ENCODE assay signal across 20 cellular contexts in genomic region chr9:90188656-90189055, GRCh38.
DNase-seq lines count a peak whose midpoint lies in the region; ATAC-seq and TF ChIP-seq lines count a peak whose summit lies in the region.
"Had no signal": no experiment of that assay in that cellular context is flagged by ENCODE, and none has a peak within 500 bp of the region (broad histone marks: within the 10 kb centered on the region; RNA-seq: fewer than 3 reads in every experiment).

No MANE protein-coding gene starts in this region.

- no peaks in the 10 kb centered on the region for H4K20me1 ChIP-seq in OCI-LY7 (ENCODE audit: insufficient read depth, low read length)

- no peaks in the 10 kb centered on the region for H3K27me3 ChIP-seq in CD4-positive, alpha-beta memory T cell (ENCODE audit: insufficient read depth, low read length)
- no peaks in the 10 kb centered on the region for H3K27me3 ChIP-seq in brain microvascular endothelial cell (replicated peaks)
- H3K27me3 ChIP-seq: colonic mucosa, heart left ventricle, spleen had no signal

- in situ Hi-C loops in brain microvascular endothelial cell (cut with HindIII; ENCODE audit: low pct_ligation_motif_present, low sequenced_read_pairs): no loop called here

- POLR2A ChIA-PET in CD4-positive, alpha-beta memory T cell (lab: Charles Lee; ENCODE audit: partially characterized antibody): no interaction called here
- POLR2A ChIA-PET in OCI-LY7 (lab: Charles Lee): interaction anchor here (0.6 kb wide), 1 partner anchor 10 kb away, joined by 3 read pairs; no protein-coding TSS in a partner anchor

- H3K79me2 ChIP-seq in OCI-LY7 (ENCODE audit: insufficient read depth, low read depth, low read length): no peaks in the 10 kb centered on the region

- no peak overlapping the region for H3K27ac Mint-ChIP-seq in CD4-positive, alpha-beta memory T cell
- H3K27ac Mint-ChIP-seq in IgD-negative memory B cell: peak overlapping the region; percentile 16 to 81 (median 46)
- H3K27ac Mint-ChIP-seq: activated CD8-positive, alpha-beta memory T cell treated with anti-CD3 and anti-CD28 coated beads, Interleukin-2, amount 10 ng/mL, durations not matched to agents 7 days and 5 days; activated naive CD8-positive, alpha-beta T cell treated with anti-CD3 and anti-CD28 coated beads, Interleukin-2, amount 50 U/mL, for 24 hours; activated T-helper 2 cell treated with anti-CD3 and anti-CD28 coated beads, Interferon-gamma antibody, Interleukin-2, Interleukin-4, amounts not matched to agents 10 μg/mL and 5 μg/mL and 100 μg/mL, durations not matched to agents 14 hours and 24 hours and 36 hours; brain had no signal

- peaks cover 0 to 1% of the 10 kb centered on the region in 2 donors for H3K36me3 Mint-ChIP-seq in CD4-positive, alpha-beta memory T cell
- H3K36me3 Mint-ChIP-seq in IgD-negative memory B cell: peaks cover 2% of the 10 kb centered on the region
- H3K36me3 Mint-ChIP-seq: activated CD8-positive, alpha-beta memory T cell treated with anti-CD3 and anti-CD28 coated beads, Interleukin-2, amount 10 ng/mL, durations not matched to agents 7 days and 5 days; brain had no signal

- no peak overlapping the region for H3K4me3 ChIP-seq in CD4-positive, alpha-beta memory T cell (ENCODE audit: low read length in 2 of 2)
- H3K4me3 ChIP-seq in OCI-LY7 (ENCODE audit: low read depth, low read length, poor library complexity, severe bottlenecking) (peak overlapping the region; percentile 1), brain microvascular endothelial cell (ENCODE audit: low read depth, low read length) (no peak overlapping the region)
- H3K4me3 ChIP-seq: colonic mucosa, heart left ventricle, left ventricle myocardium inferior, spleen, suprapubic skin had no signal

- no peak overlapping the region for H2AFZ ChIP-seq in OCI-LY7 (ENCODE audit: low read length)

- intact Hi-C loops in CD4-positive, alpha-beta memory T cell (cut with micrococcal nuclease): no loop called here
- intact Hi-C loops in OCI-LY7 (cut with micrococcal nuclease; ENCODE audit: unreplicated experiment): no loop called here

- no TSS peak for BruUV-seq in OCI-LY7 (replicated peaks; lab: Mats Ljungman, UMichigan)

- peak; percentile 28 for ATAC-seq in GM19452 (IDR thresholded peaks at IDR 0.05; ENCODE audit: unreplicated experiment)
- ATAC-seq: activated CD8-positive, alpha-beta memory T cell treated with anti-CD3 and anti-CD28 coated beads, Interleukin-2, amount 10 ng/mL, durations not matched to agents 7 days and 5 days; activated naive CD8-positive, alpha-beta T cell treated with anti-CD3 and anti-CD28 coated beads, Interleukin-2, amount 50 U/mL, for 24 hours; heart left ventricle had no signal

- no peak overlapping the region for H3K27ac ChIP-seq in CD4-positive, alpha-beta memory T cell (ENCODE audit: low read depth, low read length)
- H3K27ac ChIP-seq in OCI-LY7 (ENCODE audit: low read depth, low read length, poor library complexity, severe bottlenecking): no peak overlapping the region
- H3K27ac ChIP-seq in brain microvascular endothelial cell: no peak overlapping the region
- H3K27ac ChIP-seq: colonic mucosa, heart left ventricle, left ventricle myocardium inferior, suprapubic skin had no signal

- H3K27me3 Mint-ChIP-seq in CD4-positive, alpha-beta memory T cell: peaks cover 9 to 20% of the 10 kb centered on the region in 2 donors
- H3K27me3 Mint-ChIP-seq in IgD-negative memory B cell: no peaks in the 10 kb centered on the region

- H3K9me3 Mint-ChIP-seq in CD4-positive, alpha-beta memory T cell: peaks cover 0 to 28% (median 12%) of the 10 kb centered on the region in 8 donors
- peaks cover 0 to 6% (median 2%) of the 10 kb centered on the region in 3 donors for H3K9me3 Mint-ChIP-seq in IgD-negative memory B cell

- TF ChIP-seq CTCF in OCI-LY7 (conservative IDR thresholded peaks at IDR 0.05; ENCODE audit: low read length) (no peak), brain microvascular endothelial cell (IDR thresholded peaks at IDR 0.05; ENCODE audit: low read depth, low read length, missing control alignments) (no peak)

- peak overlapping the region; percentile 39 for H3K4me2 ChIP-seq in OCI-LY7 (ENCODE audit: low read length)

- H3K4me1 ChIP-seq in CD4-positive, alpha-beta memory T cell (ENCODE audit: insufficient read depth, low read length): peaks cover 9% of the 10 kb centered on the region
- H3K4me1 ChIP-seq in OCI-LY7 (ENCODE audit: insufficient read depth, low read length, poor library complexity, severe bottlenecking): peaks cover 14% of the 10 kb centered on the region
- H3K4me1 ChIP-seq: colonic mucosa, left ventricle myocardium inferior, suprapubic skin had no signal

- peak in 3 of 5 donors; percentile 3 to 14 (median 12) for DNase-seq in CD4-positive, alpha-beta memory T cell
- no peak for DNase-seq in OCI-LY7 (ENCODE audit: low spot score)
- no peak for DNase-seq in brain microvascular endothelial cell
- DNase-seq in stimulated activated naive CD4-positive, alpha-beta T cell (lab: John Stamatoyannopoulos, UW): no peak
- DNase-seq in NCI-H2081 treated with DMSO at 0.1 percent for 48 hours (lab: John Stamatoyannopoulos, UW): no peak
- DNase-seq in OCI-M1 (lab: John Stamatoyannopoulos, UW): no peak
- DNase-seq: activated CD4-positive, alpha-beta T cell treated with anti-CD3 and anti-CD28 coated beads for 4 hours; activated CD8-positive, alpha-beta memory T cell treated with anti-CD3 and anti-CD28 coated beads, Interleukin-2, amount 10 ng/mL, durations not matched to agents 7 days and 5 days; activated naive CD8-positive, alpha-beta T cell treated with anti-CD3 and anti-CD28 coated beads, Interleukin-2, amount 50 U/mL, for 24 hours; colonic mucosa; heart left ventricle; left ventricle myocardium inferior; NCI-H2029; NCI-H446; spleen had no signal

- H3K4me1 Mint-ChIP-seq in CD4-positive, alpha-beta memory T cell: peaks cover 17 to 59% (median 24%) of the 10 kb centered on the region in 4 donors
- H3K4me1 Mint-ChIP-seq in IgD-negative memory B cell: peaks cover 39 to 59% (median 47%) of the 10 kb centered on the region in 3 donors
- H3K4me1 Mint-ChIP-seq: activated CD8-positive, alpha-beta memory T cell treated with anti-CD3 and anti-CD28 coated beads, Interleukin-2, amount 10 ng/mL, durations not matched to agents 7 days and 5 days; brain had no signal

- no peaks in the 10 kb centered on the region for H3K36me3 ChIP-seq in CD4-positive, alpha-beta memory T cell (ENCODE audit: insufficient read depth, low read length)
- H3K36me3 ChIP-seq in OCI-LY7 (ENCODE audit: insufficient read depth, low read length) (no peaks in the 10 kb centered on the region), brain microvascular endothelial cell (replicated peaks) (no peaks in the 10 kb centered on the region)
- H3K36me3 ChIP-seq: colonic mucosa, heart left ventricle, left ventricle myocardium inferior, spleen, suprapubic skin had no signal

- H3K9me2 ChIP-seq in OCI-LY7 (ENCODE audit: insufficient read depth, low read length): no peaks in the 10 kb centered on the region

- H3K9me3 ChIP-seq in CD4-positive, alpha-beta memory T cell (ENCODE audit: control insufficient read depth in 1 of 2, low read length in 2 of 2): no peaks in the 10 kb centered on the region
- H3K9me3 ChIP-seq in OCI-LY7 (ENCODE audit: low read length): no peaks in the 10 kb centered on the region
- H3K9me3 ChIP-seq: colonic mucosa, suprapubic skin had no signal

- peak overlapping the region in 2 of 8 donors; percentile 21 to 55 for H3K4me3 Mint-ChIP-seq in CD4-positive, alpha-beta memory T cell
- H3K4me3 Mint-ChIP-seq in IgD-negative memory B cell: peak overlapping the region in 3 of 4 donors; percentile 41 to 91 (median 84)
- H3K4me3 Mint-ChIP-seq: activated CD8-positive, alpha-beta memory T cell treated with anti-CD3 and anti-CD28 coated beads, Interleukin-2, amount 10 ng/mL, durations not matched to agents 7 days and 5 days; activated naive CD8-positive, alpha-beta T cell treated with anti-CD3 and anti-CD28 coated beads, Interleukin-2, amount 50 U/mL, for 24 hours; brain had no signal

- CTCF ChIA-PET in CD4-positive, alpha-beta memory T cell (lab: Charles Lee; ENCODE audit: partially characterized antibody): no interaction called here
- CTCF ChIA-PET in OCI-LY7 (lab: Charles Lee; ENCODE audit: unreplicated experiment): no interaction called here

Comparison
In these comparisons a context has a peak if more than half of its experiments do, and no peak if none do; other contexts are left out.
1. DNase-seq: peak in CD4-positive, alpha-beta memory T cell (3 of 5); none in OCI-LY7 (single experiment), brain microvascular endothelial cell (single experiment), stimulated activated naive CD4-positive, alpha-beta T cell (0 of 6), NCI-H2081 treated with DMSO at 0.1 percent for 48 hours (single experiment) and OCI-M1 (single experiment).
2. H3K27ac Mint-ChIP-seq: peak in IgD-negative memory B cell (3 of 3); none in CD4-positive, alpha-beta memory T cell (0 of 7).